In genomic region chr9:73200694-73201432, GRCh38 we compare ENCODE assay signal across 8 cellular contexts.
A peak's percentile ranks its signal among the peaks of the same experiment; 100 is the strongest.
DNase-seq lines count a peak whose midpoint lies in the region; TF ChIP-seq lines count a peak whose summit lies in the region.

No MANE protein-coding gene starts in this region.

- no peak overlapping the region for H3K4me3 Mint-ChIP-seq in nephron
- H3K4me3 Mint-ChIP-seq in activated T-cell treated with anti-CD3 and anti-CD28 coated beads, Interleukin-2, amount 50 U/mL, for 24 hours = no peak overlapping the region

- no peaks in the 10 kb centered on the region for H3K36me3 Mint-ChIP-seq in nephron (ENCODE audit: low read depth)
- no peaks in the 10 kb centered on the region for H3K36me3 Mint-ChIP-seq in activated T-cell treated with anti-CD3 and anti-CD28 coated beads, Interleukin-2, amount 50 U/mL, for 24 hours (ENCODE audit: low read depth)

- no peak overlapping the region for H3K27ac Mint-ChIP-seq in nephron
- no peak overlapping the region for H3K27ac Mint-ChIP-seq in activated T-cell treated with anti-CD3 and anti-CD28 coated beads, Interleukin-2, amount 50 U/mL, for 24 hours

- H3K4me1 Mint-ChIP-seq in nephron = no peaks in the 10 kb centered on the region
- H3K4me1 Mint-ChIP-seq in activated T-cell treated with anti-CD3 and anti-CD28 coated beads, Interleukin-2, amount 50 U/mL, for 24 hours (ENCODE audit: low read depth) = no peaks in the 10 kb centered on the region

- peak; percentile 76 for DNase-seq in DMS53 (lab: John Stamatoyannopoulos, UW)
- peak; percentile 38 for DNase-seq in HCEC 1CT
- peak; percentile 58 for DNase-seq in NCI-H748 treated with DMSO at 0.1 percent for 48 hours (lab: John Stamatoyannopoulos, UW)
- DNase-seq in cerebellar cortex (ENCODE audit: low spot score) = peak; percentile 31
- DNase-seq in nucleus accumbens (lab: John Stamatoyannopoulos, UW) = no peak
- no peak for DNase-seq in activated T-cell treated with anti-CD3 and anti-CD28 coated beads, Interleukin-2, amount 50 U/mL, for 24 hours
- no peak for DNase-seq in stimulated activated CD4-positive, alpha-beta T cell treated with anti-CD3 and anti-CD28 coated beads, Interleukin-4, amount 100 ng/mL, for 24 hours

- no peaks in the 10 kb centered on the region for H3K9me3 Mint-ChIP-seq in nephron
- no peaks in the 10 kb centered on the region for H3K9me3 Mint-ChIP-seq in activated T-cell treated with anti-CD3 and anti-CD28 coated beads, Interleukin-2, amount 50 U/mL, for 24 hours

- TF ChIP-seq CTCF in nephron (IDR thresholded peaks at IDR 0.05; ENCODE audit: unreplicated experiment in 3 of 3) = peak; percentile 61 to 79 (median 69)

- H3K27me3 Mint-ChIP-seq in nephron (ENCODE audit: low read depth) = peaks cover 12% of the 10 kb centered on the region
- H3K27me3 Mint-ChIP-seq in activated T-cell treated with anti-CD3 and anti-CD28 coated beads, Interleukin-2, amount 50 U/mL, for 24 hours = peaks cover 7% of the 10 kb centered on the region

Comparison
In these comparisons a context has a peak if more than half of its experiments do, and no peak if none do; other contexts are left out.
1. DNase-seq: peak in DMS53 (single experiment), HCEC 1CT (single experiment), NCI-H748 treated with DMSO at 0.1 percent for 48 hours (single experiment) and cerebellar cortex (single experiment); none in nucleus accumbens (0 of 56), activated T-cell treated with anti-CD3 and anti-CD28 coated beads, Interleukin-2, amount 50 U/mL, for 24 hours (single experiment) and stimulated activated CD4-positive, alpha-beta T cell treated with anti-CD3 and anti-CD28 coated beads, Interleukin-4, amount 100 ng/mL, for 24 hours (single experiment).